21 cellular contexts compared by ENCODE assay signal in genomic region chr5:152623951-152624350, GRCh38.
DNase-seq lines count a peak whose midpoint lies in the region; ATAC-seq, FAIRE-seq and TF ChIP-seq lines count a peak whose summit lies in the region.
"Had no signal": no experiment of that assay in that cellular context is flagged by ENCODE, and none has a peak within 500 bp of the region (broad histone marks: within the 10 kb centered on the region; RNA-seq: fewer than 3 reads in every experiment).

No MANE protein-coding gene starts in this region.

- TF ChIP-seq CTCF in GM23338 (conservative IDR thresholded peaks at IDR 0.05; ENCODE audit: low read depth in 2 of 2), result no peak
- no peak for TF ChIP-seq CTCF in astrocyte (IDR thresholded peaks at IDR 0.05; ENCODE audit: insufficient read depth, low read depth, low read length)
- no peak for TF ChIP-seq CTCF in progenitor cell of endocrine pancreas (IDR thresholded peaks at IDR 0.05; ENCODE audit: unreplicated experiment)
- TF ChIP-seq CTCF in tibial artery (IDR thresholded peaks at IDR 0.05), result no peak

- no peaks in the 10 kb centered on the region for H3K36me3 ChIP-seq in GM23338 (ENCODE audit: insufficient read depth)
- H3K36me3 ChIP-seq in astrocyte (ENCODE audit: insufficient read depth, low read length), result no peaks in the 10 kb centered on the region
- H3K36me3 ChIP-seq in tibial artery, result no peaks in the 10 kb centered on the region

- no peak for FAIRE-seq in astrocyte (lab: Jason Lieb, UNC)
- FAIRE-seq: A549, D721Med, G401.6, GM12892 had no signal

- H3K4me1 Mint-ChIP-seq in GM23338 (peaks cover 10% of the 10 kb centered on the region), astrocyte (ENCODE audit: low read depth, unreplicated experiment) (peaks cover 10% of the 10 kb centered on the region), progenitor cell of endocrine pancreas (ENCODE audit: low read depth) (peaks cover 13% of the 10 kb centered on the region)
- H3K4me1 Mint-ChIP-seq: CD4-positive, CD25-positive, alpha-beta regulatory T cell; CD8-positive, alpha-beta memory T cell had no signal

- no peaks in the 10 kb centered on the region for H3K9me3 Mint-ChIP-seq in GM23338
- H3K9me3 Mint-ChIP-seq in astrocyte (ENCODE audit: unreplicated experiment), result no peaks in the 10 kb centered on the region
- H3K9me3 Mint-ChIP-seq in progenitor cell of endocrine pancreas (ENCODE audit: low read depth), result no peaks in the 10 kb centered on the region
- H3K9me3 Mint-ChIP-seq: CD4-positive, CD25-positive, alpha-beta regulatory T cell; H9 had no signal

- H3F3A ChIP-seq in GM23338 (replicated peaks; ENCODE audit: low read depth), result no peaks in the 10 kb centered on the region

- no peak overlapping the region for H3K27ac Mint-ChIP-seq in GM23338
- H3K27ac Mint-ChIP-seq in astrocyte (ENCODE audit: unreplicated experiment), result peak overlapping the region; percentile 22
- peak overlapping the region; percentile 50 for H3K27ac Mint-ChIP-seq in progenitor cell of endocrine pancreas
- H3K27ac Mint-ChIP-seq: CD4-positive, CD25-positive, alpha-beta regulatory T cell; CD8-positive, alpha-beta memory T cell had no signal

- H3K79me2 ChIP-seq in GM23338 (replicated peaks; ENCODE audit: insufficient read depth), result no peaks in the 10 kb centered on the region
- H3K79me2 ChIP-seq in astrocyte (ENCODE audit: insufficient read depth, low read length), result no peaks in the 10 kb centered on the region

- H3K4me1 ChIP-seq in GM23338 (ENCODE audit: insufficient read depth), result no peaks in the 10 kb centered on the region
- no peaks in the 10 kb centered on the region for H3K4me1 ChIP-seq in astrocyte (ENCODE audit: insufficient read depth, low read length)
- H3K4me1 ChIP-seq in tibial artery, result peaks cover 0 to 18% (median 0%) of the 10 kb centered on the region in 4 donors
- H3K4me1 ChIP-seq: A549 had no signal

- H4K20me1 ChIP-seq in GM23338 (replicated peaks; ENCODE audit: insufficient read depth) (no peaks in the 10 kb centered on the region), astrocyte (ENCODE audit: insufficient read depth, low read length) (no peaks in the 10 kb centered on the region)

- no peaks in the 10 kb centered on the region for H3K9me2 ChIP-seq in GM23338 (ENCODE audit: insufficient read depth)

- no peaks in the 10 kb centered on the region for H3K36me3 Mint-ChIP-seq in GM23338 (ENCODE audit: low read depth)
- no peaks in the 10 kb centered on the region for H3K36me3 Mint-ChIP-seq in astrocyte (ENCODE audit: low read depth, unreplicated experiment)
- H3K36me3 Mint-ChIP-seq in progenitor cell of endocrine pancreas (ENCODE audit: insufficient read depth), result no peaks in the 10 kb centered on the region
- H3K36me3 Mint-ChIP-seq: CD4-positive, CD25-positive, alpha-beta regulatory T cell; CD8-positive, alpha-beta memory T cell had no signal

- H3K4me3 ChIP-seq in GM23338 (no peak overlapping the region), astrocyte (ENCODE audit: insufficient read depth, low read depth, low read length) (no peak overlapping the region), tibial artery (no peak overlapping the region)
- H3K4me3 ChIP-seq: A549, GM23248 had no signal

- no peak for ATAC-seq in GM23338
- ATAC-seq: A549, HCT116 had no signal

- H3K27ac ChIP-seq in GM23338 (ENCODE audit: low read depth), result no peak overlapping the region
- H3K27ac ChIP-seq in astrocyte (ENCODE audit: low read depth, low read length), result no peak overlapping the region
- H3K27ac ChIP-seq in tibial artery, result no peak overlapping the region
- H3K27ac ChIP-seq: A549, GM23248 had no signal

- H3K4me3 Mint-ChIP-seq in GM23338 (no peak overlapping the region), astrocyte (ENCODE audit: unreplicated experiment) (no peak overlapping the region), progenitor cell of endocrine pancreas (ENCODE audit: low read depth) (no peak overlapping the region)
- H3K4me3 Mint-ChIP-seq: CD4-positive, CD25-positive, alpha-beta regulatory T cell; CD8-positive, alpha-beta memory T cell; H9 had no signal

- H2AFZ ChIP-seq in GM23338 (no peak overlapping the region), astrocyte (ENCODE audit: low read depth, low read length) (no peak overlapping the region)
- H2AFZ ChIP-seq: GM23248 had no signal

- H3K27me3 Mint-ChIP-seq in GM23338 (ENCODE audit: insufficient read depth, low read depth, poor library complexity) (peaks cover 4% of the 10 kb centered on the region), astrocyte (ENCODE audit: low read depth, unreplicated experiment) (no peaks in the 10 kb centered on the region), progenitor cell of endocrine pancreas (no peaks in the 10 kb centered on the region)
- H3K27me3 Mint-ChIP-seq: CD8-positive, alpha-beta memory T cell had no signal

- H3K27me3 ChIP-seq in GM23338 (ENCODE audit: insufficient read depth), result no peaks in the 10 kb centered on the region
- no peaks in the 10 kb centered on the region for H3K27me3 ChIP-seq in astrocyte (ENCODE audit: insufficient read depth, low read length)
- no peaks in the 10 kb centered on the region for H3K27me3 ChIP-seq in tibial artery

- H3K4me2 ChIP-seq in GM23338, result no peak overlapping the region
- no peak overlapping the region for H3K4me2 ChIP-seq in astrocyte (ENCODE audit: low read length)
- H3K4me2 ChIP-seq: A549 had no signal

- DNase-seq in GM23338 (ENCODE audit: low spot score) (peak; percentile 7), astrocyte (ENCODE audit: low read depth) (no peak), kidney tubule cell (ENCODE audit: low spot score) (peak; percentile 59), progenitor cell of endocrine pancreas (ENCODE audit: low spot score, unreplicated experiment) (no peak), NCI-H2029 treated with DMSO at 0.1 percent for 48 hours (lab: John Stamatoyannopoulos, UW) (no peak), SKM-1 (lab: John Stamatoyannopoulos, UW; ENCODE audit: unreplicated experiment) (no peak), cerebellum (ENCODE audit: low spot score) (no peak), tibial artery (no peak)
- DNase-seq: 8988T; C1 segment of cervical spinal cord; CD4-positive, CD25-positive, alpha-beta regulatory T cell; CD8-positive, alpha-beta memory T cell; DMS 273 treated with DMSO at 0.1 percent for 48 hours; DND-41; GM23248; H9 had no signal

- H3K9me3 ChIP-seq in astrocyte (ENCODE audit: insufficient read depth, low read depth, low read length), result no peaks in the 10 kb centered on the region
- no peaks in the 10 kb centered on the region for H3K9me3 ChIP-seq in tibial artery
- H3K9me3 ChIP-seq: A549 had no signal

- intact Hi-C loops in tibial artery (cut with DNase I; ENCODE audit: low total_unique reads), result no loop called here

- H3K9ac ChIP-seq in astrocyte (ENCODE audit: low read length), result no peak overlapping the region
- H3K9ac ChIP-seq: GM23248 had no signal

TF ChIP-seq in GM23338, 12 proteins besides CTCF, POLR2A, EP300 and RAD21:
- TF ChIP-seq CREB1 (CRISPR knock-in tag; IDR thresholded peaks at IDR 0.05; ENCODE audit: low read depth) (no peak), ZNF114 (CRISPR knock-in tag; IDR thresholded peaks at IDR 0.05) (no peak)

Comparison
In these comparisons a context has a peak if more than half of its experiments do, and no peak if none do; other contexts are left out.
1. DNase-seq: peak in GM23338 (single experiment) and kidney tubule cell (single experiment); none in astrocyte (single experiment), progenitor cell of endocrine pancreas (single experiment), NCI-H2029 treated with DMSO at 0.1 percent for 48 hours (single experiment), SKM-1 (single experiment), cerebellum (single experiment) and tibial artery (0 of 2).